In genomic region chr19:2150794-2151338, GRCh38 we compare ENCODE assay signal across 6 cellular contexts. TPM values are rescaled to one million over a fixed set of nuclear protein-coding genes. Genes with fewer than 3 reads are reported as not detected.
DNase-seq lines count a peak whose midpoint lies in the region; TF ChIP-seq lines count a peak whose summit lies in the region.

No MANE protein-coding gene starts in this region.

- H3K27me3 Mint-ChIP-seq in glutamatergic neuron (ENCODE audit: unreplicated experiment): peaks cover 6% of the 10 kb centered on the region

- H3K27ac ChIP-seq in SK-N-MC (peak overlapping the region; percentile 68), suprapubic skin (peak overlapping the region; percentile 91)

- H3K4me1 Mint-ChIP-seq in glutamatergic neuron (ENCODE audit: low read depth, unreplicated experiment): peaks cover 10% of the 10 kb centered on the region

- no peak for TF ChIP-seq EP300 in suprapubic skin (IDR thresholded peaks at IDR 0.05)

- H3K27me3 ChIP-seq in suprapubic skin: no peaks in the 10 kb centered on the region

- H3K4me3 ChIP-seq in SK-N-MC (peak overlapping the region; percentile 96), suprapubic skin (peak overlapping the region; percentile 98)

- H3K36me3 ChIP-seq in SK-N-MC (ENCODE audit: insufficient read depth, low read length) (peaks cover 5% of the 10 kb centered on the region), suprapubic skin (no peaks in the 10 kb centered on the region)

- DNase-seq in NCI-H2171 treated with DMSO at 0.1 percent for 48 hours (lab: John Stamatoyannopoulos, UW) (peak; percentile 28), NCI-H2171 (lab: John Stamatoyannopoulos, UW) (no peak), SK-N-MC (ENCODE audit: low read depth, low spot score) (no peak), glutamatergic neuron (peak; percentile 42), suprapubic skin (ENCODE audit: low spot score in 2 of 2) (no peak), RKO (ENCODE audit: low spot score) (no peak)

- peak overlapping the region; percentile 89 for H3K4me3 Mint-ChIP-seq in glutamatergic neuron (ENCODE audit: unreplicated experiment)

- H3K27ac Mint-ChIP-seq in glutamatergic neuron (ENCODE audit: unreplicated experiment): no peak overlapping the region

- H3K9me3 Mint-ChIP-seq in glutamatergic neuron (ENCODE audit: unreplicated experiment): peaks cover 3% of the 10 kb centered on the region

- peaks cover 41% of the 10 kb centered on the region for H3K4me1 ChIP-seq in suprapubic skin

- peak overlapping the region; percentile 98 for H3K9ac ChIP-seq in SK-N-MC (ENCODE audit: insufficient read length)

- WGBS in suprapubic skin: no CpG with 5 or more reads among the region's 36 CpGs

- H3K9me3 ChIP-seq in SK-N-MC (ENCODE audit: low read depth, low read length): no peaks in the 10 kb centered on the region
- H3K9me3 ChIP-seq in suprapubic skin: no peaks in the 10 kb centered on the region

- TF ChIP-seq CTCF in glutamatergic neuron (IDR thresholded peaks at IDR 0.05; ENCODE audit: partially characterized antibody, unreplicated experiment) (no peak), suprapubic skin (IDR thresholded peaks at IDR 0.05) (no peak)

- no peak for TF ChIP-seq POLR2A in suprapubic skin (IDR thresholded peaks at IDR 0.05)

- H3K36me3 Mint-ChIP-seq in glutamatergic neuron (ENCODE audit: unreplicated experiment): no peaks in the 10 kb centered on the region

RNA-seq across cellular contexts. Expression of gene AP3D1, which starts 0.5 kb away (rescaled TPM):
- 133 TPM for total RNA-seq in glutamatergic neuron (ENCODE audit: unreplicated experiment)
- 10 to 100 TPM; 65.4 to 99.4 (median 85.4) TPM for total RNA-seq in suprapubic skin

RNA-seq across cellular contexts. Expression of gene DOT1L, which starts 12.9 kb away (rescaled TPM):
- total RNA-seq in glutamatergic neuron (ENCODE audit: unreplicated experiment) (71.4 TPM), suprapubic skin (10 to 100 TPM; 21.6 to 36.8 (median 25.7) TPM)

RNA-seq across cellular contexts. Expression of gene IZUMO4, which starts 54.2 kb away (rescaled TPM):
- total RNA-seq in glutamatergic neuron (ENCODE audit: unreplicated experiment) (10.6 TPM), suprapubic skin (1 to 10 TPM; 2.1 to 8.1 (median 6.4) TPM)

RNA-seq across cellular contexts. Expression of gene MOB3A, which starts 54.7 kb away (rescaled TPM):
- total RNA-seq in glutamatergic neuron (ENCODE audit: unreplicated experiment): 66.0 TPM
- 10 to 100 TPM; 23.7 to 29.4 (median 28.1) TPM for total RNA-seq in suprapubic skin

Comparison
In these comparisons a context has a peak if more than half of its experiments do, and no peak if none do; other contexts are left out.
1. DNase-seq: peak in NCI-H2171 treated with DMSO at 0.1 percent for 48 hours (single experiment) and glutamatergic neuron (single experiment); none in NCI-H2171 (single experiment), SK-N-MC (single experiment), suprapubic skin (0 of 2) and RKO (single experiment).